9 cellular contexts compared by ENCODE assay signal in the genomic region with DNA sequence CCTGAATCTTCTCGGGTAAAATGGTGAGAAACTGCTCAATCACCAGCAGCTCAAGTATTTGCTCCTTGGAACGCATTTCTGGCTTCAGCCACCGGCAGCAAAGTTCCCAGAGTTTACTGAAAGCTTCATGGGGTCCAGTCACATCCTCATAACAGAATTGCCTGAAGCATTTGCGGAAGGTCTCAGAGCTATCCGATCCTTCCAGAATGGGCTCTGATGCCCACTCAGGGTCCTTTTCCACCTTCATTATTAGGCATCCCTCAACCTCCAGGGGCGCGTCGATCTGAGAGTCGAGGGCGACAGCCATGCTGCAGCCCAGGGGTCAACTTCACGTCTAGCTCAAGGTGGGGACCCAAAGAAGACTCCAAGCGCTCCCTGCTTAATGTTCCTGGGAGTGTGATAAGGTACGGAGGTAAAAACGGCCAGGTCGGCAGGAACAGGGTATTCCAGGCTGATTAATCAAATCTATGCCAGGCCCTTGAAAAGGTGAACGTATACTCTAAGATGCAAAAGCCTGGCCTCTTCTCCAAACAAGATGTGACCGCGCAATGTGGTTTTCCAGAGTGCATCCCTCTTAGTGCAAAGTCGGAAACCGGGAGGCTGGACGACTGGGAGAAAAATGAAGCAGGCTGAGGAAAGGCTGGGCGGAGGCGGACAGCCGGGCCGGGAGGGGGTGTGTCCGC. TPM values are rescaled to one million over a fixed set of nuclear protein-coding genes. Genes with fewer than 3 reads are reported as not detected.
DNase-seq lines count a peak whose midpoint lies in the region; ATAC-seq and TF ChIP-seq lines count a peak whose summit lies in the region.
"Had no signal": no experiment of that assay in that cellular context is flagged by ENCODE, and none has a peak within 500 bp of the region (broad histone marks: within the 10 kb centered on the region; RNA-seq: fewer than 3 reads in every experiment).

No MANE protein-coding gene starts in this region.

- peak overlapping the region; percentile 4 for H3K27ac Mint-ChIP-seq in WTC11

- POLR2A ChIA-PET in AG04449 (lab: Yijun Ruan, JAX) (no interaction called here), WTC11 (lab: Charles Lee) (no interaction called here)

- H3K4me1 Mint-ChIP-seq in WTC11: peaks cover 36% of the 10 kb centered on the region

- ATAC-seq in WTC11: peak; percentile 10
- ATAC-seq in HG03521 (IDR thresholded peaks at IDR 0.05; ENCODE audit: unreplicated experiment): no peak

- H3K9me3 Mint-ChIP-seq in WTC11: no peaks in the 10 kb centered on the region

- H3K4me3 ChIP-seq in AG04449 (ENCODE audit: low read depth, low read length) (peak overlapping the region; percentile 83), fibroblast of pulmonary artery (replicated peaks; ENCODE audit: low read depth, low read length) (peak overlapping the region; percentile 82)

- peak overlapping the region; percentile 81 for H3K4me3 Mint-ChIP-seq in WTC11

- peaks cover 30% of the 10 kb centered on the region for H3K36me3 Mint-ChIP-seq in WTC11

- H3K27me3 Mint-ChIP-seq in WTC11 (ENCODE audit: low read depth): no peaks in the 10 kb centered on the region

- CTCF ChIA-PET in AG04449 (lab: Yijun Ruan, JAX): interaction anchor here (0.8 to 1.5 kb wide), 5 partner anchors 9 to 33 kb away, joined by 3 to 5 read pairs (median 4); no protein-coding TSS in a partner anchor
- CTCF ChIA-PET in WTC11 (lab: Charles Lee): interaction anchor here (0.7 to 1.0 kb wide), 2 partner anchors 32 to 1854 kb away, joined by 3 to 4 read pairs; no protein-coding TSS in a partner anchor

- DNase-seq in AG04449 (ENCODE audit: low read depth, low spot score) (no peak), HT1080 (ENCODE audit: low read depth) (peak; percentile 28), WTC11 (ENCODE audit: low spot score) (peak; percentile 31), fibroblast of pulmonary artery (ENCODE audit: low read depth) (peak; percentile 16), pons (ENCODE audit: low spot score) (peak; percentile 72), NK-92 (lab: John Stamatoyannopoulos, UW; ENCODE audit: unreplicated experiment) (no peak)

- TF ChIP-seq CTCF in AG04449 (IDR thresholded peaks at IDR 0.05; ENCODE audit: insufficient read depth, low read length, missing control alignments) (no peak), GM12874 (IDR thresholded peaks at IDR 0.05; ENCODE audit: insufficient read depth, low read depth, low read length) (peak; percentile 7; the same call in 1 of the 2 replicates), WTC11 (IDR thresholded peaks at IDR 0.05) (no peak), fibroblast of pulmonary artery (IDR thresholded peaks at IDR 0.05; ENCODE audit: low read length, missing control alignments) (no peak)

TF ChIP-seq in WTC11, 78 proteins besides CTCF, POLR2A, EP300 and RAD21:
- TF ChIP-seq, protein P1, sequence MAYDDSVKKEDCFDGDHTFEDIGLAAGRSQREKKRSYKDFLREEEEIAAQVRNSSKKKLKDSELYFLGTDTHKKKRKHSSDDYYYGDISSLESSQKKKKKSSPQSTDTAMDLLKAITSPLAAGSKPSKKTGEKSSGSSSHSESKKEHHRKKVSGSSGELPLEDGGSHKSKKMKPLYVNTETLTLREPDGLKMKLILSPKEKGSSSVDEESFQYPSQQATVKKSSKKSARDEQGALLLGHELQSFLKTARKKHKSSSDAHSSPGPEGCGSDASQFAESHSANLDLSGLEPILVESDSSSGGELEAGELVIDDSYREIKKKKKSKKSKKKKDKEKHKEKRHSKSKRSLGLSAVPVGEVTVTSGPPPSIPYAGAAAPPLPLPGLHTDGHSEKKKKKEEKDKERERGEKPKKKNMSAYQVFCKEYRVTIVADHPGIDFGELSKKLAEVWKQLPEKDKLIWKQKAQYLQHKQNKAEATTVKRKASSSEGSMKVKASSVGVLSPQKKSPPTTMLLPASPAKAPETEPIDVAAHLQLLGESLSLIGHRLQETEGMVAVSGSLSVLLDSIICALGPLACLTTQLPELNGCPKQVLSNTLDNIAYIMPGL (CRISPR knock-in tag; IDR thresholded peaks at IDR 0.05): 0 out of 2 replicates have a peak, but pooled peaks have one; percentile 2
- TF ChIP-seq, protein P2, sequence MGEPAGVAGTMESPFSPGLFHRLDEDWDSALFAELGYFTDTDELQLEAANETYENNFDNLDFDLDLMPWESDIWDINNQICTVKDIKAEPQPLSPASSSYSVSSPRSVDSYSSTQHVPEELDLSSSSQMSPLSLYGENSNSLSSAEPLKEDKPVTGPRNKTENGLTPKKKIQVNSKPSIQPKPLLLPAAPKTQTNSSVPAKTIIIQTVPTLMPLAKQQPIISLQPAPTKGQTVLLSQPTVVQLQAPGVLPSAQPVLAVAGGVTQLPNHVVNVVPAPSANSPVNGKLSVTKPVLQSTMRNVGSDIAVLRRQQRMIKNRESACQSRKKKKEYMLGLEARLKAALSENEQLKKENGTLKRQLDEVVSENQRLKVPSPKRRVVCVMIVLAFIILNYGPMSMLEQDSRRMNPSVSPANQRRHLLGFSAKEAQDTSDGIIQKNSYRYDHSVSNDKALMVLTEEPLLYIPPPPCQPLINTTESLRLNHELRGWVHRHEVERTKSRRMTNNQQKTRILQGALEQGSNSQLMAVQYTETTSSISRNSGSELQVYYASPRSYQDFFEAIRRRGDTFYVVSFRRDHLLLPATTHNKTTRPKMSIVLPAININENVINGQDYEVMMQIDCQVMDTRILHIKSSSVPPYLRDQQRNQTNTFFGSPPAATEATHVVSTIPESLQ (CRISPR knock-in tag; IDR thresholded peaks at IDR 0.05): 0 out of 2 replicates have a peak, but pooled peaks have one; percentile 36
- TF ChIP-seq IRF2 (CRISPR knock-in tag; IDR thresholded peaks at IDR 0.05; ENCODE audit: borderline replicate concordance, low read depth) (no peak), ZNF317 (CRISPR knock-in tag; IDR thresholded peaks at IDR 0.05; ENCODE audit: borderline replicate concordance, low read depth) (0 out of 2 replicates have a peak, but pooled peaks have one; percentile 9), RORB (CRISPR knock-in tag; IDR thresholded peaks at IDR 0.05) (no peak), ZNF671 (CRISPR knock-in tag; IDR thresholded peaks at IDR 0.05) (no peak)
- TF ChIP-seq, protein P3, sequence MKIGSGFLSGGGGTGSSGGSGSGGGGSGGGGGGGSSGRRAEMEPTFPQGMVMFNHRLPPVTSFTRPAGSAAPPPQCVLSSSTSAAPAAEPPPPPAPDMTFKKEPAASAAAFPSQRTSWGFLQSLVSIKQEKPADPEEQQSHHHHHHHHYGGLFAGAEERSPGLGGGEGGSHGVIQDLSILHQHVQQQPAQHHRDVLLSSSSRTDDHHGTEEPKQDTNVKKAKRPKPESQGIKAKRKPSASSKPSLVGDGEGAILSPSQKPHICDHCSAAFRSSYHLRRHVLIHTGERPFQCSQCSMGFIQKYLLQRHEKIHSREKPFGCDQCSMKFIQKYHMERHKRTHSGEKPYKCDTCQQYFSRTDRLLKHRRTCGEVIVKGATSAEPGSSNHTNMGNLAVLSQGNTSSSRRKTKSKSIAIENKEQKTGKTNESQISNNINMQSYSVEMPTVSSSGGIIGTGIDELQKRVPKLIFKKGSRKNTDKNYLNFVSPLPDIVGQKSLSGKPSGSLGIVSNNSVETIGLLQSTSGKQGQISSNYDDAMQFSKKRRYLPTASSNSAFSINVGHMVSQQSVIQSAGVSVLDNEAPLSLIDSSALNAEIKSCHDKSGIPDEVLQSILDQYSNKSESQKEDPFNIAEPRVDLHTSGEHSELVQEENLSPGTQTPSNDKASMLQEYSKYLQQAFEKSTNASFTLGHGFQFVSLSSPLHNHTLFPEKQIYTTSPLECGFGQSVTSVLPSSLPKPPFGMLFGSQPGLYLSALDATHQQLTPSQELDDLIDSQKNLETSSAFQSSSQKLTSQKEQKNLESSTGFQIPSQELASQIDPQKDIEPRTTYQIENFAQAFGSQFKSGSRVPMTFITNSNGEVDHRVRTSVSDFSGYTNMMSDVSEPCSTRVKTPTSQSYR (CRISPR knock-in tag; IDR thresholded peaks at IDR 0.05): no peak
TF ChIP-seq in WTC11: peak in this region for 3.

RNA-seq across cellular contexts. Expression of a gene that starts 0.7 kb away (rescaled TPM):
- 4.6 and 5.9 TPM in 2 replicates for total RNA-seq in HT1080 (2014; rRNA removed; shearing (Covaris generic))
- polyA plus RNA-seq in HT1080 (2015; cell fraction: cytosol; rRNA removed): 2.3 and 2.8 TPM in 2 replicates
- polyA plus RNA-seq in HT1080 (2015; cell fraction: nucleus; rRNA removed): 4.6 and 5.4 TPM in 2 replicates
- 11.5 to 13.0 TPM (median 11.9 TPM) in 3 replicates for total RNA-seq in WTC11 (2021)

RNA-seq across cellular contexts. Expression of a gene that starts 40.2 kb away (rescaled TPM):
- not detected in 2 replicates for total RNA-seq in HT1080 (2014; rRNA removed; shearing (Covaris generic))
- not detected in 2 replicates for polyA plus RNA-seq in HT1080 (2015; cell fraction: cytosol; rRNA removed)
- not detected in 2 replicates for polyA plus RNA-seq in HT1080 (2015; cell fraction: nucleus; rRNA removed)
- total RNA-seq in WTC11 (2021): 0.13 to 0.14 TPM in 2 of 3 replicates, not detected in the other
- total RNA-seq: LHCN-M2 had no signal

Comparison
In these comparisons a context has a peak if more than half of its experiments do, and no peak if none do; other contexts are left out.
1. DNase-seq: peak in HT1080 (single experiment), WTC11 (single experiment), fibroblast of pulmonary artery (single experiment) and pons (single experiment); none in AG04449 (single experiment) and NK-92 (single experiment).